10 cellular contexts compared by ENCODE assay signal in the genomic region with DNA sequence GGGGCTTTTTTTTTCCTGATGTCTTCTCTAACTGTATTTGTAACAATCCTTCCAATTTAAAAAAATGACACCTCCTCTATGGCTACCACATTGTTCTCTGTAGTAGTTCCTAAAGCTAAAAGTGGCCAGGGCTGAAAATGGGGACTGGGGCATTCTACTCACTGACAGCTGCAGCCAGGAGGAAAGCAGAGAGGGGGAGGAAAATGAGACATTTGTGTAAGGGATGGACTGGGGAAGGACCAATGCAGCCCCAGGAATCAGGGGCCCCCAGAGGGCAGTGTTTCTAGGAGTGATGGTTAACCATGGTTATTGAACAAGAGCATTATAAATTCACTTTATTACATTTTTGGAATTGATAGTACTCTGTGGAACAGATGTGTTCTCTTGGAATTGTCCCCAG. TPM values are rescaled to one million over a fixed set of nuclear protein-coding genes. Genes with fewer than 3 reads are reported as not detected.
A peak's percentile ranks its signal among the peaks of the same experiment; 100 is the strongest.
DNase-seq lines count a peak whose midpoint lies in the region; ATAC-seq and TF ChIP-seq lines count a peak whose summit lies in the region.
"Had no signal": no experiment of that assay in that cellular context is flagged by ENCODE, and none has a peak within 500 bp of the region (broad histone marks: within the 10 kb centered on the region; RNA-seq: fewer than 3 reads in every experiment).

No MANE protein-coding gene starts in this region.

- H3K27ac Mint-ChIP-seq in activated B cell treated with CpG ODN at 0.5 μM for 24 hours, result peak overlapping the region; percentile 92

- TF ChIP-seq CTCF in cardiac muscle cell (IDR thresholded peaks at IDR 0.05; ENCODE audit: low read depth, low read length), result peak; percentile 14
- TF ChIP-seq CTCF in activated B cell treated with CpG ODN at 0.5 μM for 24 hours (IDR thresholded peaks at IDR 0.05), result no peak
- TF ChIP-seq CTCF in fibroblast of pulmonary artery (IDR thresholded peaks at IDR 0.05; ENCODE audit: low read length, missing control alignments), result peak; percentile 8
- TF ChIP-seq CTCF in tibial nerve (IDR thresholded peaks at IDR 0.05), result no peak

- intact Hi-C loops in right cardiac atrium (cut with DNase I) (no loop called here), activated B cell treated with CpG ODN at 0.5 μM for 24 hours (cut with micrococcal nuclease) (loop anchor here (10.0 kb wide), 1 partner anchor 160 kb away; no protein-coding TSS in a partner anchor)

- no peak overlapping the region for H2BK5ac ChIP-seq in mesendoderm (ENCODE audit: low read length)

- no peak overlapping the region for H3K27ac ChIP-seq in cardiac muscle cell
- no peak overlapping the region for H3K27ac ChIP-seq in right cardiac atrium (ENCODE audit: low read length)
- H3K27ac ChIP-seq in tibial nerve, result peak overlapping the region in 3 of 4 donors; percentile 1 to 87 (median 28)
- no peak overlapping the region for H3K27ac ChIP-seq in mesendoderm (ENCODE audit: low read depth, low read length)

- CTCF ChIA-PET in activated B cell treated with CpG ODN at 0.5 μM for 24 hours (lab: Charles Lee), result interaction anchor here (1.3 to 2.7 kb wide), 3 partner anchors 11 to 47 kb away, joined by 5 to 16 read pairs (median 7); no protein-coding TSS in a partner anchor

- peaks cover 5% of the 10 kb centered on the region for H3K36me3 Mint-ChIP-seq in activated B cell treated with CpG ODN at 0.5 μM for 24 hours (ENCODE audit: low read depth)

- POLR2A ChIA-PET in activated B cell treated with CpG ODN at 0.5 μM for 24 hours (lab: Charles Lee), result interaction anchor here (0.8 to 1.0 kb wide), 2 partner anchors 13 to 897 kb away, joined by 3 read pairs; no protein-coding TSS in a partner anchor

- H2BK15ac ChIP-seq in mesendoderm (replicated peaks; ENCODE audit: low read depth), result no peak overlapping the region

- no peak for TF ChIP-seq EP300 in tibial nerve (IDR thresholded peaks at IDR 0.05)

- H3K18ac ChIP-seq in mesendoderm (ENCODE audit: low read length), result no peak overlapping the region

- TF ChIP-seq POLR2A in tibial nerve (IDR thresholded peaks at IDR 0.05), result no peak

- H3K4me2 ChIP-seq in mesendoderm (ENCODE audit: low read length), result no peak overlapping the region

- DNase-seq in cardiac muscle cell (ENCODE audit: low read depth in 1 of 2, low spot score in 1 of 2), result no peak
- DNase-seq in right cardiac atrium, result no peak
- DNase-seq in activated B cell treated with CpG ODN at 0.5 μM for 24 hours, result no peak
- DNase-seq in fibroblast of pulmonary artery (ENCODE audit: low read depth), result no peak
- DNase-seq in tibial nerve (ENCODE audit: low spot score in 2 of 2), result no peak
- no peak for DNase-seq in mesendoderm
- DNase-seq in NCI-H187 (lab: John Stamatoyannopoulos, UW), result no peak

- no peak overlapping the region for H3K56ac ChIP-seq in mesendoderm (ENCODE audit: low read length)

- H3K9me3 Mint-ChIP-seq in activated B cell treated with CpG ODN at 0.5 μM for 24 hours, result no peaks in the 10 kb centered on the region

- H3K23ac ChIP-seq in mesendoderm (ENCODE audit: low read length), result no peak overlapping the region

- H3K27me3 Mint-ChIP-seq in activated B cell treated with CpG ODN at 0.5 μM for 24 hours, result no peaks in the 10 kb centered on the region

- no peak overlapping the region for H4K5ac ChIP-seq in mesendoderm (ENCODE audit: low read length)

- no peaks in the 10 kb centered on the region for H3K36me3 ChIP-seq in cardiac muscle cell
- no peaks in the 10 kb centered on the region for H3K36me3 ChIP-seq in tibial nerve
- no peaks in the 10 kb centered on the region for H3K36me3 ChIP-seq in mesendoderm (ENCODE audit: control insufficient read depth, insufficient read depth, low read length)

- H3K4ac ChIP-seq in mesendoderm (ENCODE audit: low read depth, low read length), result no peak overlapping the region

- H3K27me3 ChIP-seq in cardiac muscle cell, result no peaks in the 10 kb centered on the region
- no peaks in the 10 kb centered on the region for H3K27me3 ChIP-seq in right cardiac atrium (ENCODE audit: control insufficient read depth, insufficient read depth)
- no peaks in the 10 kb centered on the region for H3K27me3 ChIP-seq in tibial nerve
- no peaks in the 10 kb centered on the region for H3K27me3 ChIP-seq in mesendoderm (ENCODE audit: insufficient read depth, low read length, poor library complexity)

- H2AK5ac ChIP-seq in mesendoderm (ENCODE audit: low read length), result no peak overlapping the region

- H3K4me3 Mint-ChIP-seq in activated B cell treated with CpG ODN at 0.5 μM for 24 hours, result peak overlapping the region; percentile 68

- H3K79me2 ChIP-seq in mesendoderm (ENCODE audit: control insufficient read depth, insufficient read depth, low read length), result no peaks in the 10 kb centered on the region

- H3K9ac ChIP-seq in mesendoderm (ENCODE audit: low read length), result no peak overlapping the region

- H3K79me1 ChIP-seq in mesendoderm (ENCODE audit: low read length), result no peaks in the 10 kb centered on the region

- peaks cover 68% of the 10 kb centered on the region for H3K4me1 Mint-ChIP-seq in activated B cell treated with CpG ODN at 0.5 μM for 24 hours

- ATAC-seq in right cardiac atrium, result no peak
- no peak for ATAC-seq in activated B cell treated with CpG ODN at 0.5 μM for 24 hours (ENCODE audit: low read depth)
- ATAC-seq in HG02973 (IDR thresholded peaks at IDR 0.05; ENCODE audit: unreplicated experiment), result no peak

- H2BK120ac ChIP-seq in mesendoderm (ENCODE audit: low read depth, low read length), result no peak overlapping the region

- H4K8ac ChIP-seq in mesendoderm (ENCODE audit: low read depth, low read length), result no peak overlapping the region

- peaks cover 34% of the 10 kb centered on the region for H3K4me1 ChIP-seq in cardiac muscle cell (ENCODE audit: low read depth)
- peaks cover 5% of the 10 kb centered on the region for H3K4me1 ChIP-seq in right cardiac atrium (ENCODE audit: control insufficient read depth, insufficient read depth, low read length)
- peaks cover 4 to 52% (median 36%) of the 10 kb centered on the region in 4 donors for H3K4me1 ChIP-seq in tibial nerve
- peaks cover 5% of the 10 kb centered on the region for H3K4me1 ChIP-seq in mesendoderm (ENCODE audit: control insufficient read depth, low read depth, low read length)

- H3K9me3 ChIP-seq in cardiac muscle cell (ENCODE audit: low read depth), result no peaks in the 10 kb centered on the region
- H3K9me3 ChIP-seq in right cardiac atrium (ENCODE audit: control insufficient read depth, low read length), result no peaks in the 10 kb centered on the region
- no peaks in the 10 kb centered on the region for H3K9me3 ChIP-seq in tibial nerve

- H3K4me3 ChIP-seq in cardiac muscle cell (no peak overlapping the region), right cardiac atrium (ENCODE audit: low read length) (no peak overlapping the region), fibroblast of pulmonary artery (replicated peaks; ENCODE audit: low read depth, low read length) (no peak overlapping the region), tibial nerve (no peak overlapping the region), mesendoderm (ENCODE audit: low read length) (no peak overlapping the region)

RNA-seq across cellular contexts. Expression of a gene that starts 34.3 kb away (rescaled TPM):
- total RNA-seq in cardiac muscle cell, result 0.12 TPM in 1 of 2 replicates, not detected in the other
- polyA plus RNA-seq in cardiac muscle cell, result not detected in 2 replicates
- total RNA-seq in right cardiac atrium, result 1 to 10 TPM in 1 of 4 donors, under 1 TPM in 3; 0.12 to 1.1 (median 0.49) TPM
- polyA plus RNA-seq in right cardiac atrium, result 1.8 TPM
- not detected in 2 replicates for total RNA-seq in activated B cell treated with CpG ODN at 0.5 μM for 24 hours
- 1 to 10 TPM in 1 of 4 donors, under 1 TPM in 1, not detected in 2; 0.63 to 5.9 TPM for total RNA-seq in tibial nerve
- polyA plus RNA-seq in mesendoderm (2013, experiment 1 of 2), result not detected
- polyA plus RNA-seq in mesendoderm (2013, experiment 2 of 2), result 0.03 TPM
- total RNA-seq: fibroblast of lung had no signal
- polyA plus RNA-seq: neural cell had no signal

Comparison
In these comparisons a context has a peak if more than half of its experiments do, and no peak if none do; other contexts are left out.
1. H3K27ac ChIP-seq: peak in tibial nerve (3 of 4); none in cardiac muscle cell (single experiment), right cardiac atrium (single experiment) and mesendoderm (single experiment).
2. CTCF ChIP-seq: peak in cardiac muscle cell (single experiment) and fibroblast of pulmonary artery (single experiment); none in activated B cell treated with CpG ODN at 0.5 μM for 24 hours (single experiment) and tibial nerve (0 of 5).